ENCODE assay signal across 1 cellular context in genomic region chr5:77775773-77776605, GRCh38.
TF ChIP-seq lines count a peak whose summit lies in the region.

TBCA (minus strand) TSS chr5:77776339; CDS start chr5:77776257, 82 bp downstream.

TF ChIP-seq in HepG2, 621 proteins besides CTCF, POLR2A, EP300 and RAD21 (continued from another document and continues in another):
- no peak for TF ChIP-seq ZBTB2 (CRISPR knock-in tag; IDR thresholded peaks at IDR 0.05; ENCODE audit: low read depth)
- TF ChIP-seq MNT (IDR thresholded peaks at IDR 0.05): no peak; the same call in 1 of the 2 replicates
- TF ChIP-seq ZNF513 (CRISPR knock-in tag; conservative IDR thresholded peaks at IDR 0.05): no peak
- TF ChIP-seq ZBTB34 (CRISPR knock-in tag; IDR thresholded peaks at IDR 0.05): no peak
- no peak for TF ChIP-seq ZNF281 (CRISPR knock-in tag; IDR thresholded peaks at IDR 0.05; ENCODE audit: borderline replicate concordance)
- peak; percentile 74 for TF ChIP-seq NCOA1 (CRISPR knock-in tag; IDR thresholded peaks at IDR 0.05)
- peak; percentile 63 for TF ChIP-seq SAP130 (CRISPR knock-in tag; IDR thresholded peaks at IDR 0.05; ENCODE audit: low read depth)
- no peak for TF ChIP-seq ATF5 (CRISPR knock-in tag; IDR thresholded peaks at IDR 0.05; ENCODE audit: low read depth)
- TF ChIP-seq ZNF773 (CRISPR knock-in tag; IDR thresholded peaks at IDR 0.05; ENCODE audit: borderline replicate concordance): no peak; the same call in 1 of the 2 replicates
- peak; percentile 18 for TF ChIP-seq GATAD1 (CRISPR knock-in tag; IDR thresholded peaks at IDR 0.05)
- no peak for TF ChIP-seq CEBPB (IDR thresholded peaks at IDR 0.05; ENCODE audit: borderline replicate concordance, low read depth, low read length)
- TF ChIP-seq ZNF136 (CRISPR knock-in tag; IDR thresholded peaks at IDR 0.05; ENCODE audit: low read depth): no peak
- no peak for TF ChIP-seq ZSCAN21 (CRISPR knock-in tag; IDR thresholded peaks at IDR 0.05; ENCODE audit: borderline replicate concordance)
- 0 out of 2 replicates have a peak, but pooled peaks have one; percentile 24 for TF ChIP-seq ZNF234 (CRISPR knock-in tag; conservative IDR thresholded peaks at IDR 0.05)
- no peak for TF ChIP-seq ZNF572 (CRISPR knock-in tag; IDR thresholded peaks at IDR 0.05)
- TF ChIP-seq ZNF768 (CRISPR knock-in tag; IDR thresholded peaks at IDR 0.05): peak; percentile 77; the same call in 1 of the 2 replicates
- TF ChIP-seq MYNN (CRISPR knock-in tag; IDR thresholded peaks at IDR 0.05; ENCODE audit: low read depth): no peak; the same call in 1 of the 2 replicates
- TF ChIP-seq GABPB1 (CRISPR knock-in tag; IDR thresholded peaks at IDR 0.05): peak; percentile 74; the same call in 1 of the 2 replicates
- no peak for TF ChIP-seq ZZZ3 (CRISPR knock-in tag; IDR thresholded peaks at IDR 0.05; ENCODE audit: borderline replicate concordance)
- TF ChIP-seq ZNF276 (CRISPR knock-in tag; IDR thresholded peaks at IDR 0.05; ENCODE audit: low read depth): peak; percentile 51; the same call in 1 of the 2 replicates
- peak; percentile 78; the same call in 1 of the 2 replicates for TF ChIP-seq ZNF546 (CRISPR knock-in tag; conservative IDR thresholded peaks at IDR 0.05)
- TF ChIP-seq CREB1 (IDR thresholded peaks at IDR 0.05): no peak
- TF ChIP-seq CREB1 (CRISPR knock-in tag; IDR thresholded peaks at IDR 0.05): no peak
- TF ChIP-seq AFF4 (CRISPR knock-in tag; IDR thresholded peaks at IDR 0.05): no peak
- no peak for TF ChIP-seq PBX3 (CRISPR knock-in tag; IDR thresholded peaks at IDR 0.05; ENCODE audit: borderline replicate concordance)
- TF ChIP-seq RXRB (CRISPR knock-in tag; IDR thresholded peaks at IDR 0.05; ENCODE audit: borderline replicate concordance): peak; percentile 42; the same call in 1 of the 2 replicates
- 0 out of 2 replicates have a peak, but pooled peaks have one; percentile 45 for TF ChIP-seq IKZF5 (CRISPR knock-in tag; IDR thresholded peaks at IDR 0.05)
- TF ChIP-seq NFRKB (IDR thresholded peaks at IDR 0.05): no peak
- no peak; the same call in 1 of the 2 replicates for TF ChIP-seq AKNA (CRISPR knock-in tag; IDR thresholded peaks at IDR 0.05; ENCODE audit: borderline replicate concordance)
- TF ChIP-seq PHB2 (IDR thresholded peaks at IDR 0.05; ENCODE audit: partially characterized antibody): no peak
- no peak for TF ChIP-seq SIX4 (CRISPR knock-in tag; IDR thresholded peaks at IDR 0.05)
